Comparison of ENCODE assay signal across 9 cellular contexts in genomic region chr16:68257251-68257905, GRCh38. TPM values are rescaled to one million over a fixed set of nuclear protein-coding genes. Genes with fewer than 3 reads are reported as not detected.
DNase-seq lines count a peak whose midpoint lies in the region; ATAC-seq and TF ChIP-seq lines count a peak whose summit lies in the region.
"Had no signal": no experiment of that assay in that cellular context is flagged by ENCODE, and none has a peak within 500 bp of the region (broad histone marks: within the 10 kb centered on the region; RNA-seq: fewer than 3 reads in every experiment).

No MANE protein-coding gene starts in this region.

- peaks cover 14% of the 10 kb centered on the region for H3K4me1 Mint-ChIP-seq in Calu3 (ENCODE audit: low read depth, unreplicated experiment)

- H3K27ac Mint-ChIP-seq in Calu3 (ENCODE audit: unreplicated experiment), result no peak overlapping the region
- H3K27ac Mint-ChIP-seq: activated naive CD4-positive, alpha-beta T cell treated with anti-CD3 and anti-CD28 coated beads, Interleukin-2, amount 50 U/mL, for 24 hours had no signal

- H3K9ac ChIP-seq in IMR-90 (ENCODE audit: low read depth, low read length), result peak overlapping the region; percentile 21; the same call in 1 of the 2 replicates

- 0 out of 2 replicates have a peak overlapping the region, but pooled peaks have one; percentile 19 for H3K23ac ChIP-seq in IMR-90 (ENCODE audit: low read depth, low read length)

- H3K27me3 ChIP-seq in left ventricle myocardium inferior (ENCODE audit: low read depth) (no peaks in the 10 kb centered on the region), IMR-90 (ENCODE audit: control insufficient read depth, insufficient read depth, low read length) (no peaks in the 10 kb centered on the region), prostate gland (replicated peaks; ENCODE audit: insufficient read depth) (no peaks in the 10 kb centered on the region)

- peak overlapping the region; percentile 8; the same call in 1 of the 2 replicates for H2BK120ac ChIP-seq in IMR-90 (ENCODE audit: low read depth, low read length)

- peak overlapping the region; percentile 71 for H2AK9ac ChIP-seq in IMR-90 (replicated peaks; ENCODE audit: low read depth, low read length, poor library complexity)

- peak overlapping the region; percentile 80 for H2AFZ ChIP-seq in IMR-90 (replicated peaks; ENCODE audit: low read length, poor library complexity)

- H3K56ac ChIP-seq in IMR-90 (ENCODE audit: extremely low read depth, insufficient read depth, low read length), result no peak overlapping the region

- no peak overlapping the region for H2BK20ac ChIP-seq in IMR-90 (ENCODE audit: low read depth, low read length)

- H2AK5ac ChIP-seq in IMR-90 (ENCODE audit: low read depth, low read length), result peak overlapping the region; percentile 76

- no peaks in the 10 kb centered on the region for H3K36me3 Mint-ChIP-seq in Calu3 (ENCODE audit: insufficient read depth, unreplicated experiment)
- H3K36me3 Mint-ChIP-seq: activated naive CD4-positive, alpha-beta T cell treated with anti-CD3 and anti-CD28 coated beads, Interleukin-2, amount 50 U/mL, for 24 hours had no signal

- dilution Hi-C loops in IMR-90 (cut with HindIII; ENCODE audit: low sequenced_read_pairs, unreplicated experiment), result no loop called here

- H3K4ac ChIP-seq in IMR-90 (ENCODE audit: low read depth, low read length), result peak overlapping the region; percentile 83

- POLR2A ChIA-PET in IMR-90 (lab: Charles Lee; ENCODE audit: unreplicated experiment), result interaction anchor here (0.5 kb wide), 1 partner anchor 172 kb away, joined by 3 read pairs; the partner anchor contains the start of gene NFATC3

- H3K27ac ChIP-seq in left ventricle myocardium inferior (replicated peaks) (peak overlapping the region; percentile 93), IMR-90 (ENCODE audit: insufficient read depth, low read length) (peak overlapping the region; percentile 68), adipose tissue (ENCODE audit: low read depth, low read length) (peak overlapping the region; percentile 36), prostate gland (peak overlapping the region; percentile 40 to 56)

- DNase-seq in left ventricle myocardium inferior (no peak), Right ventricle myocardium inferior (ENCODE audit: missing footprints) (no peak), IMR-90 (peak; percentile 20), prostate gland (ENCODE audit: low spot score) (no peak), NCI-H1694 (lab: John Stamatoyannopoulos, UW) (no peak), Calu3 (no peak)

- 0 out of 2 replicates have a peak overlapping the region, but pooled peaks have one; percentile 16 for H3K4me2 ChIP-seq in IMR-90 (ENCODE audit: low read depth, low read length)

- peaks cover 0 to 12% of the 10 kb centered on the region in 2 experiments; a peak in 1 of 4 replicates for H3K79me1 ChIP-seq in IMR-90 (ENCODE audit: low read depth in 1 of 2, low read length in 2 of 2)

- H4K91ac ChIP-seq in IMR-90 (ENCODE audit: insufficient read depth, low read depth, low read length), result peak overlapping the region; percentile 70

- H3K4me1 ChIP-seq in left ventricle myocardium inferior, result peaks cover 92% of the 10 kb centered on the region
- peaks cover 13% of the 10 kb centered on the region for H3K4me1 ChIP-seq in IMR-90 (ENCODE audit: control insufficient read depth, insufficient read depth, low read length)
- H3K4me1 ChIP-seq in prostate gland (replicated peaks), result no peaks in the 10 kb centered on the region

- H4K20me1 ChIP-seq in IMR-90 (ENCODE audit: insufficient read depth, low read length), result no peaks in the 10 kb centered on the region

- H4K8ac ChIP-seq in IMR-90 (ENCODE audit: low read depth in 2 of 2, low read length in 2 of 2), result peak overlapping the region; percentile 12 to 40; a peak in 3 of 4 replicates

- ATAC-seq in Right ventricle myocardium inferior (no peak), IMR-90 (ENCODE audit: low read depth) (peak; percentile 7), HG03469 (IDR thresholded peaks at IDR 0.05; ENCODE audit: unreplicated experiment) (no peak)

- H3K18ac ChIP-seq in IMR-90 (ENCODE audit: low read depth, low read length), result peak overlapping the region; percentile 51; the same call in 1 of the 2 replicates

- H3K4me3 Mint-ChIP-seq in Calu3 (ENCODE audit: low read depth, unreplicated experiment), result no peak overlapping the region
- H3K4me3 Mint-ChIP-seq: activated naive CD4-positive, alpha-beta T cell treated with anti-CD3 and anti-CD28 coated beads, Interleukin-2, amount 50 U/mL, for 24 hours had no signal

- no peak for TF ChIP-seq POLR2A in IMR-90 (IDR thresholded peaks at IDR 0.05; ENCODE audit: low read depth, low read length)
- no peak for TF ChIP-seq POLR2A in prostate gland (IDR thresholded peaks at IDR 0.05)

- peaks cover 82% of the 10 kb centered on the region for H3K36me3 ChIP-seq in left ventricle myocardium inferior
- H3K36me3 ChIP-seq in IMR-90 (ENCODE audit: control insufficient read depth, insufficient read depth, low read length), result peaks cover 23% of the 10 kb centered on the region
- no peaks in the 10 kb centered on the region for H3K36me3 ChIP-seq in prostate gland

- 100% methylated on average over 1 of the region's 6 CpGs; no CpG with 5 or more reads in 1 of the 2 experiments for WGBS in IMR-90 (ENCODE audit: extremely low coverage in 2 of 2, insufficient read length in 1 of 2), 2 experiments
- WGBS in adipose tissue, 3 donors, result 51 to 84% (median 57%) methylated on average over 6 of the region's 6 CpGs
- WGBS in prostate gland, result 66% methylated on average over 6 of the region's 6 CpGs

- no peaks in the 10 kb centered on the region for H3K27me3 Mint-ChIP-seq in Calu3 (ENCODE audit: unreplicated experiment)
- H3K27me3 Mint-ChIP-seq: activated naive CD4-positive, alpha-beta T cell treated with anti-CD3 and anti-CD28 coated beads, Interleukin-2, amount 50 U/mL, for 24 hours had no signal

- H3K14ac ChIP-seq in IMR-90 (replicated peaks; ENCODE audit: low read depth, low read length), result peak overlapping the region; percentile 11; the same call in 1 of the 2 replicates

- peak overlapping the region; percentile 25; the same call in 2 of the 3 replicates for H2BK15ac ChIP-seq in IMR-90 (ENCODE audit: low read depth, low read length)

- TF ChIP-seq CTCF in left ventricle myocardium inferior (IDR thresholded peaks at IDR 0.05; ENCODE audit: borderline replicate concordance), result no peak
- no peak for TF ChIP-seq CTCF in IMR-90 (conservative IDR thresholded peaks at IDR 0.05; ENCODE audit: low read depth, low read length)
- no peak for TF ChIP-seq CTCF in prostate gland (IDR thresholded peaks at IDR 0.05)
- no peak for TF ChIP-seq CTCF in Calu3 (IDR thresholded peaks at IDR 0.05; ENCODE audit: unreplicated experiment)

- H4K5ac ChIP-seq in IMR-90 (ENCODE audit: low read depth, low read length), result peak overlapping the region; percentile 75

- in situ Hi-C loops in IMR-90 (cut with MboI; ENCODE audit: low sequenced_read_pairs), result no loop called here

- H3K9me3 ChIP-seq in left ventricle myocardium inferior (replicated peaks), result no peaks in the 10 kb centered on the region
- no peaks in the 10 kb centered on the region for H3K9me3 ChIP-seq in IMR-90 (ENCODE audit: control insufficient read depth, insufficient read depth, low read length)
- H3K9me3 ChIP-seq in prostate gland, result no peaks in the 10 kb centered on the region

- H3K9me3 Mint-ChIP-seq in Calu3 (ENCODE audit: low read depth, unreplicated experiment), result no peaks in the 10 kb centered on the region
- H3K9me3 Mint-ChIP-seq: activated naive CD4-positive, alpha-beta T cell treated with anti-CD3 and anti-CD28 coated beads, Interleukin-2, amount 50 U/mL, for 24 hours had no signal

- intact Hi-C loops in left ventricle myocardium inferior (cut with micrococcal nuclease), result no loop called here
- intact Hi-C loops in Right ventricle myocardium inferior (cut with DNase I), result no loop called here
- intact Hi-C loops in IMR-90 (cut with micrococcal nuclease), result no loop called here
- intact Hi-C loops in prostate gland (cut with DNase I), result no loop called here
- intact Hi-C loops in Calu3 (cut with micrococcal nuclease; ENCODE audit: unreplicated experiment), result no loop called here

- BruUV-seq in IMR-90 (replicated peaks; lab: Mats Ljungman, UMichigan) (no TSS peak), Calu3 (replicated peaks; lab: Mats Ljungman, UMichigan) (no TSS peak)

- no peaks in the 10 kb centered on the region for H3K9me1 ChIP-seq in IMR-90 (ENCODE audit: insufficient read depth, low read length)

- peak overlapping the region; percentile 56 for H2BK5ac ChIP-seq in IMR-90 (ENCODE audit: low read depth, low read length, poor library complexity, severe bottlenecking)

- CTCF ChIA-PET in IMR-90 (lab: Yijun Ruan, JAX) (interaction anchor here (1.4 kb wide), 1 partner anchor 71 kb away, joined by 3 read pairs; no protein-coding TSS in a partner anchor), Calu3 (lab: Charles Lee) (interaction anchor here (0.6 to 1.3 kb wide), 3 partner anchors 12 to 363 kb away, joined by 3 to 5 read pairs (median 4); partner anchors contain the start of genes PLA2G15, PRMT7 and SLC7A6OS)

- no peak for TF ChIP-seq RAD21 in IMR-90 (IDR thresholded peaks at IDR 0.05; ENCODE audit: low read length)

- H3K4me3 ChIP-seq in left ventricle myocardium inferior, result no peak overlapping the region
- H3K4me3 ChIP-seq in IMR-90 (ENCODE audit: insufficient read depth, low read depth, low read length), result no peak overlapping the region
- no peak overlapping the region for H3K4me3 ChIP-seq in prostate gland

RNA-seq across cellular contexts. Expression of gene SLC7A6, which starts 6.9 kb away (rescaled TPM):
- total RNA-seq in left ventricle myocardium inferior (44.2 TPM), Right ventricle myocardium inferior (33.7 TPM), IMR-90 (2012; rRNA removed) (25.0 and 29.4 TPM in 2 replicates), prostate gland (10 to 100 TPM; 12.8 to 30.5 TPM), Calu3 (2022) (38.3 and 45.4 TPM in 2 replicates)
- polyA plus RNA-seq in IMR-90 (2012; rRNA removed) (32.6 and 36.1 TPM in 2 replicates), adipose tissue (100 to 1,000 TPM in 1 of 3 donors, 10 to 100 TPM in 2; 17.7 to 136 (median 21.7) TPM)
- polyA plus RNA-seq in IMR-90 (2012; cell fraction: cytosol; rRNA removed), result 11.7 and 13.7 TPM in 2 replicates
- 134 and 224 TPM in 2 replicates for polyA plus RNA-seq in IMR-90 (2012; cell fraction: nucleus; rRNA removed; ENCODE audit: low replicate concordance)

RNA-seq across cellular contexts. Expression of gene PLA2G15, which starts 12.2 kb away (rescaled TPM):
- 35.5 TPM for total RNA-seq in left ventricle myocardium inferior
- 43.8 TPM for total RNA-seq in Right ventricle myocardium inferior
- total RNA-seq in IMR-90 (2012; rRNA removed), result 18.1 and 19.5 TPM in 2 replicates
- 31.7 and 34.4 TPM in 2 replicates for polyA plus RNA-seq in IMR-90 (2012; rRNA removed)
- 22.4 and 36.7 TPM in 2 replicates for polyA plus RNA-seq in IMR-90 (2012; cell fraction: cytosol; rRNA removed)
- 13.4 and 30.8 TPM in 2 replicates for polyA plus RNA-seq in IMR-90 (2012; cell fraction: nucleus; rRNA removed; ENCODE audit: low replicate concordance)
- polyA plus RNA-seq in adipose tissue, result 10 to 100 TPM in 1 of 3 donors, 1 to 10 TPM in 2; 7.1 to 16.2 (median 8.4) TPM
- total RNA-seq in prostate gland, result 10 to 100 TPM; 15.7 to 39.5 TPM
- 16.9 and 22.5 TPM in 2 replicates for total RNA-seq in Calu3 (2022)

RNA-seq across cellular contexts. Expression of gene ESRP2, which starts 21.5 kb away (rescaled TPM):
- total RNA-seq in left ventricle myocardium inferior (0.14 TPM), Right ventricle myocardium inferior (0.41 TPM), IMR-90 (2012; rRNA removed) (under 0.01 TPM in 1 of 2 replicates, not detected in the other), prostate gland (10 to 100 TPM; 24.5 to 48.1 TPM), Calu3 (2022) (100 and 103 TPM in 2 replicates)
- polyA plus RNA-seq in IMR-90 (2012; rRNA removed) (0.07 and 0.14 TPM in 2 replicates), adipose tissue (10 to 100 TPM in 1 of 3 donors, 1 to 10 TPM in 2; 3.0 to 23.4 (median 3.6) TPM)
- polyA plus RNA-seq in IMR-90 (2012; cell fraction: cytosol; rRNA removed), result 0.07 TPM in 1 of 2 replicates, not detected in the other
- 0.32 and 0.53 TPM in 2 replicates for polyA plus RNA-seq in IMR-90 (2012; cell fraction: nucleus; rRNA removed; ENCODE audit: low replicate concordance)

RNA-seq across cellular contexts. Expression of gene SLC7A6OS, which starts 53.4 kb away (rescaled TPM):
- total RNA-seq in left ventricle myocardium inferior (13.6 TPM), Right ventricle myocardium inferior (12.4 TPM), IMR-90 (2012; rRNA removed) (8.4 and 10.3 TPM in 2 replicates), prostate gland (10 to 100 TPM in 1 of 2 donors, 1 to 10 TPM in 1; 10.0 to 23.6 TPM), Calu3 (2022) (28.4 and 34.9 TPM in 2 replicates)
- polyA plus RNA-seq in IMR-90 (2012; rRNA removed) (5.6 and 6.8 TPM in 2 replicates), adipose tissue (1 to 10 TPM; 4.7 to 9.2 (median 5.0) TPM)
- 2.5 and 3.5 TPM in 2 replicates for polyA plus RNA-seq in IMR-90 (2012; cell fraction: cytosol; rRNA removed)
- 7.7 and 20.7 TPM in 2 replicates for polyA plus RNA-seq in IMR-90 (2012; cell fraction: nucleus; rRNA removed; ENCODE audit: low replicate concordance)

RNA-seq across cellular contexts. Expression of gene PRMT7, which starts 53.4 kb away (rescaled TPM):
- total RNA-seq in left ventricle myocardium inferior, result 25.6 TPM
- 28.9 TPM for total RNA-seq in Right ventricle myocardium inferior
- total RNA-seq in IMR-90 (2012; rRNA removed), result 65.5 and 68.6 TPM in 2 replicates
- 61.0 and 63.1 TPM in 2 replicates for polyA plus RNA-seq in IMR-90 (2012; rRNA removed)
- polyA plus RNA-seq in IMR-90 (2012; cell fraction: cytosol; rRNA removed), result 31.0 and 38.2 TPM in 2 replicates
- 269 and 469 TPM in 2 replicates for polyA plus RNA-seq in IMR-90 (2012; cell fraction: nucleus; rRNA removed; ENCODE audit: low replicate concordance)
- 10 to 100 TPM; 25.3 to 58.0 (median 30.6) TPM for polyA plus RNA-seq in adipose tissue
- 10 to 100 TPM; 45.2 to 77.9 TPM for total RNA-seq in prostate gland
- 49.4 and 57.8 TPM in 2 replicates for total RNA-seq in Calu3 (2022)

Comparison
In these comparisons a context has a peak if more than half of its experiments do, and no peak if none do; other contexts are left out.
1. H3K27ac ChIP-seq: peak in every context shown above with its lines; median percentile 93 in left ventricle myocardium inferior; 68 in IMR-90; 48 in prostate gland; 36 in adipose tissue.
2. RNA of gene ESRP2, which starts 21.5 kb away (total RNA-seq): 100 to 103 TPM in Calu3 and 24.5 to 48.1 TPM in prostate gland; 0.41 TPM in Right ventricle myocardium inferior (single experiment), 0.14 TPM in left ventricle myocardium inferior (single experiment) and under 0.01 TPM in IMR-90; every median in the first group is over 10 times any median in the second.